Comparison of ENCODE assay signal across 13 cellular contexts in the genomic region with DNA sequence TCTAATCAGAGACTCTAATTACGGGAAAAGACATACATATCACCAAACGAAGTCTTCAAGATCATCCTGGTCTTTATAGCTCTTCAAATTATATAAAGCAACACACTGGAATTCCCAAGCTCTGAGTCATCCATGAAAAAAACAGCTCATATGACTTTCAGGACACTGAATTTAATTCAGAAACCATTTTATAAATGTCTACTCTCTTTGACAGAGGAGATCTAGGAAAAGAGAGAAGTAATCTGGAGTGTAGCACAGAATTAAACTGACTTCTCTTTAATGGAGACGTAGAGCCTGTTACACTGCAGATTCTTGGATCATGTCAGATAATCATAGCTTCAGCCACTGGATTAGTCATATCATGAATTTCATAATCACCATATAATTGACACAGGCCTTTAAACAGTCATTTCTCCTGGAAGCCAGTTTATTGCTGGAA.
DNase-seq lines count a peak whose midpoint lies in the region; TF ChIP-seq lines count a peak whose summit lies in the region.
"Had no signal": no experiment of that assay in that cellular context is flagged by ENCODE, and none has a peak within 500 bp of the region (broad histone marks: within the 10 kb centered on the region; RNA-seq: fewer than 3 reads in every experiment).

No MANE protein-coding gene starts in this region.

- H3K4me2 ChIP-seq in GM23248 (ENCODE audit: unreplicated experiment), result peak overlapping the region; percentile 51
- H3K4me2 ChIP-seq in PC-9, result peak overlapping the region; percentile 59

- H3K4me1 ChIP-seq in GM23248 (ENCODE audit: insufficient read depth) (peaks cover 11% of the 10 kb centered on the region), PC-9 (replicated peaks; ENCODE audit: insufficient read depth) (peaks cover 27% of the 10 kb centered on the region)
- H3K4me1 ChIP-seq: parathyroid adenoma had no signal

- no TSS peak for BruUV-seq in PC-9 (replicated peaks; lab: Mats Ljungman, UMichigan)

- H4K20me1 ChIP-seq in GM23248 (ENCODE audit: insufficient read depth), result no peaks in the 10 kb centered on the region
- H4K20me1 ChIP-seq in PC-9 (ENCODE audit: insufficient read depth), result no peaks in the 10 kb centered on the region

- H3K9me3 Mint-ChIP-seq in activated CD4-positive, alpha-beta T cell treated with anti-CD3 and anti-CD28 coated beads, Interleukin-2, amount 10 ng/mL, durations not matched to agents 7 days and 5 days, result no peaks in the 10 kb centered on the region
- H3K9me3 Mint-ChIP-seq: central memory CD8-positive, alpha-beta T cell had no signal

- intact Hi-C loops in PC-9 (cut with micrococcal nuclease; ENCODE audit: unreplicated experiment) (no loop called here), dorsolateral prefrontal cortex (cut with DNase I) (no loop called here)

- H3K27me3 Mint-ChIP-seq in activated CD4-positive, alpha-beta T cell treated with anti-CD3 and anti-CD28 coated beads, Interleukin-2, amount 10 ng/mL, durations not matched to agents 7 days and 5 days, result peaks cover 8% of the 10 kb centered on the region
- H3K27me3 Mint-ChIP-seq: central memory CD8-positive, alpha-beta T cell had no signal

- H3K27ac Mint-ChIP-seq in activated CD4-positive, alpha-beta T cell treated with anti-CD3 and anti-CD28 coated beads, Interleukin-2, amount 10 ng/mL, durations not matched to agents 7 days and 5 days, result no peak overlapping the region
- H3K27ac Mint-ChIP-seq: activated CD8-positive, alpha-beta memory T cell treated with anti-CD3 and anti-CD28 coated beads, Interleukin-2, amount 10 ng/mL, durations not matched to agents 7 days and 5 days had no signal

- peaks cover 18% of the 10 kb centered on the region for H3F3A ChIP-seq in GM23248 (ENCODE audit: insufficient read depth)
- H3F3A ChIP-seq in PC-9 (ENCODE audit: insufficient read depth, low read depth), result peaks cover 13% of the 10 kb centered on the region; the same call in 1 of the 2 replicates

- H3K36me3 ChIP-seq in GM23248 (ENCODE audit: low read depth) (no peaks in the 10 kb centered on the region), PC-9 (ENCODE audit: low read depth) (no peaks in the 10 kb centered on the region)

- H3K36me3 Mint-ChIP-seq in activated CD4-positive, alpha-beta T cell treated with anti-CD3 and anti-CD28 coated beads, Interleukin-2, amount 10 ng/mL, durations not matched to agents 7 days and 5 days (ENCODE audit: low read depth), result no peaks in the 10 kb centered on the region
- H3K36me3 Mint-ChIP-seq: activated CD8-positive, alpha-beta memory T cell treated with anti-CD3 and anti-CD28 coated beads, Interleukin-2, amount 10 ng/mL, durations not matched to agents 7 days and 5 days had no signal

- 10 to 14% methylated on average over 3 of the region's 3 CpGs for WGBS in GM23248 (ENCODE audit: low coverage in 1 of 2, low lambda C conversion rate in 2 of 2, missing lambda C conversion rate in 2 of 2), 2 experiments

- no peak overlapping the region for H3K9ac ChIP-seq in GM23248
- H3K9ac ChIP-seq: parathyroid adenoma had no signal

- H3K4me1 Mint-ChIP-seq in activated CD4-positive, alpha-beta T cell treated with anti-CD3 and anti-CD28 coated beads, Interleukin-2, amount 10 ng/mL, durations not matched to agents 7 days and 5 days, result no peaks in the 10 kb centered on the region
- H3K4me1 Mint-ChIP-seq: central memory CD8-positive, alpha-beta T cell had no signal

- no peak overlapping the region for H3K4me3 Mint-ChIP-seq in activated CD4-positive, alpha-beta T cell treated with anti-CD3 and anti-CD28 coated beads, Interleukin-2, amount 10 ng/mL, durations not matched to agents 7 days and 5 days
- H3K4me3 Mint-ChIP-seq: activated CD8-positive, alpha-beta memory T cell treated with anti-CD3 and anti-CD28 coated beads, Interleukin-2, amount 10 ng/mL, durations not matched to agents 7 days and 5 days; central memory CD8-positive, alpha-beta T cell had no signal

- no peaks in the 10 kb centered on the region for H3K27me3 ChIP-seq in GM23248 (replicated peaks; ENCODE audit: insufficient read depth)
- no peaks in the 10 kb centered on the region for H3K27me3 ChIP-seq in PC-9 (ENCODE audit: insufficient read depth, low read depth)
- H3K27me3 ChIP-seq in dorsolateral prefrontal cortex, result peaks cover 0 to 10% (median 0%) of the 10 kb centered on the region in 45 donors

- TF ChIP-seq CTCF in PC-9 (conservative IDR thresholded peaks at IDR 0.05) (no peak), dorsolateral prefrontal cortex (IDR thresholded peaks at IDR 0.05 in 54 of 56, conservative IDR thresholded peaks at IDR 0.05 in 2 of 56; ENCODE audit: low read depth in 1 of 56, partially characterized antibody in 56 of 56) (no peak)

- H2AFZ ChIP-seq in GM23248 (0 out of 2 replicates have a peak overlapping the region, but pooled peaks have one; percentile 20), PC-9 (no peak overlapping the region)
- H2AFZ ChIP-seq: parathyroid adenoma had no signal

- H3K9me2 ChIP-seq in GM23248 (ENCODE audit: insufficient read depth) (no peaks in the 10 kb centered on the region), PC-9 (ENCODE audit: insufficient read depth) (no peaks in the 10 kb centered on the region)

- no peaks in the 10 kb centered on the region for H3K79me2 ChIP-seq in GM23248 (ENCODE audit: insufficient read depth)
- no peaks in the 10 kb centered on the region for H3K79me2 ChIP-seq in PC-9 (ENCODE audit: low read depth)
- H3K79me2 ChIP-seq: parathyroid adenoma had no signal

- H3K27ac ChIP-seq in GM23248, result peak overlapping the region; percentile 41
- H3K27ac ChIP-seq in PC-9, result peak overlapping the region; percentile 60
- H3K27ac ChIP-seq in dorsolateral prefrontal cortex, result no peak overlapping the region
- H3K27ac ChIP-seq: parathyroid adenoma, SK-N-MC had no signal

- in situ Hi-C loops in GM23248 (cut with MboI), result no loop called here

- H3K9me3 ChIP-seq in GM23248 (ENCODE audit: low read depth) (no peaks in the 10 kb centered on the region), PC-9 (ENCODE audit: insufficient read depth, low read depth) (no peaks in the 10 kb centered on the region)

- H3K4me3 ChIP-seq in GM23248 (no peak overlapping the region), PC-9 (peak overlapping the region; percentile 19; the same call in 1 of the 2 replicates), skeletal muscle cell (ENCODE audit: low read depth, low read length) (no peak overlapping the region), dorsolateral prefrontal cortex (no peak overlapping the region)
- H3K4me3 ChIP-seq: SK-N-MC had no signal

- DNase-seq in GM23248 (peak; percentile 82), PC-9 (peak in 1 of 2 experiments; percentile 75), epidermal melanocyte (ENCODE audit: insufficient read length, low spot score) (peak; percentile 42), skeletal muscle cell (ENCODE audit: low read depth) (peak; percentile 29), dorsolateral prefrontal cortex (no peak), SHP77 treated with DMSO at 0.1 percent for 48 hours (lab: John Stamatoyannopoulos, UW) (no peak), NCI-H510A treated with DMSO at 0.1 percent for 48 hours (lab: John Stamatoyannopoulos, UW) (no peak)
- no peak for DNase-seq in activated CD4-positive, alpha-beta T cell treated with anti-CD3 and anti-CD28 coated beads, Interleukin-2, amount 10 ng/mL, durations not matched to agents 7 days and 5 days
- DNase-seq: activated CD8-positive, alpha-beta memory T cell treated with anti-CD3 and anti-CD28 coated beads, Interleukin-2, amount 10 ng/mL, durations not matched to agents 7 days and 5 days; NCI-H1092 treated with DMSO at 0.1 percent for 48 hours had no signal

- POLR2A ChIA-PET in PC-9 (lab: Charles Lee; ENCODE audit: unreplicated experiment), result interaction anchor here (0.6 to 0.7 kb wide), 2 partner anchors 86 to 254 kb away, joined by 3 to 6 read pairs; no protein-coding TSS in a partner anchor
- POLR2A ChIA-PET in activated CD4-positive, alpha-beta T cell treated with anti-CD3 and anti-CD28 coated beads, Interleukin-2, amount 10 ng/mL, durations not matched to agents 7 days and 5 days (lab: Charles Lee), result no interaction called here

- CTCF ChIA-PET in PC-9 (lab: Charles Lee), result interaction anchor here (0.6 to 1.2 kb wide), 4 partner anchors 19 to 116 kb away, joined by 3 to 7 read pairs (median 4); no protein-coding TSS in a partner anchor
- CTCF ChIA-PET in activated CD4-positive, alpha-beta T cell treated with anti-CD3 and anti-CD28 coated beads, Interleukin-2, amount 10 ng/mL, durations not matched to agents 7 days and 5 days (lab: Charles Lee), result interaction anchor here (0.9 to 1.1 kb wide), 2 partner anchors 13 to 29 kb away, joined by 3 read pairs; no protein-coding TSS in a partner anchor

Comparison
In these comparisons a context has a peak if more than half of its experiments do, and no peak if none do; other contexts are left out.
1. DNase-seq: peak in GM23248 (single experiment), epidermal melanocyte (single experiment) and skeletal muscle cell (single experiment); none in dorsolateral prefrontal cortex (0 of 10), SHP77 treated with DMSO at 0.1 percent for 48 hours (single experiment), NCI-H510A treated with DMSO at 0.1 percent for 48 hours (single experiment) and activated CD4-positive, alpha-beta T cell treated with anti-CD3 and anti-CD28 coated beads, Interleukin-2, amount 10 ng/mL, durations not matched to agents 7 days and 5 days (single experiment).
2. H3K27ac ChIP-seq: peak in GM23248 (single experiment) and PC-9 (single experiment); none in dorsolateral prefrontal cortex (0 of 59).